Comparison of ENCODE assay signal across 17 cellular contexts in genomic region chr13:106498571-106498970, GRCh38. TPM values are rescaled to one million over a fixed set of nuclear protein-coding genes. Genes with fewer than 3 reads are reported as not detected.
DNase-seq lines count a peak whose midpoint lies in the region; ATAC-seq and TF ChIP-seq lines count a peak whose summit lies in the region.
"Had no signal": no experiment of that assay in that cellular context is flagged by ENCODE, and none has a peak within 500 bp of the region (broad histone marks: within the 10 kb centered on the region; RNA-seq: fewer than 3 reads in every experiment).

No MANE protein-coding gene starts in this region.

- no peaks in the 10 kb centered on the region for H3K9me2 ChIP-seq in SK-N-SH

- no peak overlapping the region for H3K18ac ChIP-seq in H9 (ENCODE audit: insufficient read length, low read depth, low read length)

- no peak for DNase-seq in H9
- DNase-seq in SK-N-SH: no peak
- peak; percentile 73 for DNase-seq in globus pallidus (ENCODE audit: low spot score)
- DNase-seq in sciatic nerve (ENCODE audit: low spot score): no peak
- no peak for DNase-seq in central memory CD4-positive, alpha-beta T cell
- no peak for DNase-seq in right lobe of liver
- DNase-seq: activated CD4-positive, alpha-beta T cell treated with anti-CD3 and anti-CD28 coated beads, Interleukin-2, amount 50 U/mL, for 4 hours; activated T-cell treated with anti-CD3 and anti-CD28 coated beads, Interleukin-2, amount 50 U/mL, for 72 hours; GM23248; mammary epithelial cell; NCI-H146; stimulated activated CD4-positive, alpha-beta T cell treated with anti-CD3 and anti-CD28 coated beads, Interleukin-4, amount 100 ng/mL, for 4 hours had no signal

- no peak overlapping the region for H4K91ac ChIP-seq in H9 (ENCODE audit: insufficient read length, low read depth, low read length)

- H3K4me2 ChIP-seq in H9 (ENCODE audit: insufficient read depth, insufficient read length, low read length) (no peak overlapping the region), SK-N-SH (0 out of 2 replicates have a peak overlapping the region, but pooled peaks have one; percentile 45)

- no peak for TF ChIP-seq POLR2A in right lobe of liver (IDR thresholded peaks at IDR 0.05)

- no peak overlapping the region for H2BK12ac ChIP-seq in H9 (ENCODE audit: insufficient read length, low read depth, low read length)

- no peak overlapping the region for H3K4ac ChIP-seq in H9 (ENCODE audit: low read depth, low read length)

- no peak overlapping the region for H4K5ac ChIP-seq in H9 (ENCODE audit: insufficient read length, low read depth, low read length)

- no peak overlapping the region for H3K4me3 ChIP-seq in SK-N-SH (ENCODE audit: low read depth in 2 of 2, low read length in 1 of 2)
- no peak overlapping the region for H3K4me3 ChIP-seq in right lobe of liver
- H3K4me3 ChIP-seq: coronary artery, GM23248, SJSA1 had no signal

- H2AFZ ChIP-seq in H9 (ENCODE audit: low read length) (no peak overlapping the region), SK-N-SH (ENCODE audit: low read depth) (0 out of 2 replicates have a peak overlapping the region, but pooled peaks have one; percentile 5)
- H2AFZ ChIP-seq: GM23248 had no signal

- H4K8ac ChIP-seq in H9 (replicated peaks; ENCODE audit: insufficient read length, low read depth, low read length): no peak overlapping the region

- intact Hi-C loops in sciatic nerve (cut with DNase I): no loop called here
- intact Hi-C loops in right lobe of liver (cut with DNase I): no loop called here

- H3K27ac Mint-ChIP-seq in H9: peak overlapping the region; percentile 59 to 62 (median 61); a peak in 6 of 7 replicates
- H3K27ac Mint-ChIP-seq: activated T-cell treated with anti-CD3 and anti-CD28 coated beads, Interleukin-2, amount 50 U/mL, for 72 hours had no signal

- no peaks in the 10 kb centered on the region for H3K9me3 ChIP-seq in H9 (ENCODE audit: control insufficient read depth, low read depth, low read length)
- no peaks in the 10 kb centered on the region for H3K9me3 ChIP-seq in SK-N-SH
- H3K9me3 ChIP-seq in right lobe of liver: no peaks in the 10 kb centered on the region
- H3K9me3 ChIP-seq: neutrophil, SJSA1 had no signal

- H2BK120ac ChIP-seq in H9 (ENCODE audit: low read depth, low read length, poor library complexity, severe bottlenecking): no peak overlapping the region

- POLR2A ChIA-PET in SK-N-SH (lab: Yijun Ruan, JAX): no interaction called here

- H3K9ac ChIP-seq in H9 (ENCODE audit: extremely low read depth, insufficient read length, low read length) (no peak overlapping the region), SK-N-SH (no peak overlapping the region)
- H3K9ac ChIP-seq: GM23248 had no signal

- ATAC-seq in sciatic nerve: peak; percentile 50
- no peak for ATAC-seq in right lobe of liver
- ATAC-seq in GM18517 (IDR thresholded peaks at IDR 0.05; ENCODE audit: unreplicated experiment): no peak
- ATAC-seq in HG03342 (IDR thresholded peaks at IDR 0.05; ENCODE audit: unreplicated experiment): no peak
- ATAC-seq: activated T-cell treated with anti-CD3 and anti-CD28 coated beads, Interleukin-2, amount 50 U/mL, for 72 hours had no signal

- no peaks in the 10 kb centered on the region for H3K27me3 ChIP-seq in H9 (ENCODE audit: insufficient read depth, low read length)
- H3K27me3 ChIP-seq in SK-N-SH (ENCODE audit: insufficient read depth): no peaks in the 10 kb centered on the region
- no peaks in the 10 kb centered on the region for H3K27me3 ChIP-seq in right lobe of liver
- H3K27me3 ChIP-seq: SJSA1 had no signal

- no peak overlapping the region for H2BK15ac ChIP-seq in H9 (ENCODE audit: low read depth, low read length)

- no peak for TF ChIP-seq RAD21 in SK-N-SH (IDR thresholded peaks at IDR 0.05; ENCODE audit: low read length)

- H3K4me3 Mint-ChIP-seq in H9: no peak overlapping the region
- H3K4me3 Mint-ChIP-seq: activated T-cell treated with anti-CD3 and anti-CD28 coated beads, Interleukin-2, amount 50 U/mL, for 72 hours had no signal

- no peak for TF ChIP-seq EP300 in SK-N-SH (IDR thresholded peaks at IDR 0.05; ENCODE audit: borderline replicate concordance in 1 of 2, low read depth in 1 of 2, low read length in 1 of 2)

- H3F3A ChIP-seq in SK-N-SH (replicated peaks; ENCODE audit: insufficient read depth): peaks cover 13% of the 10 kb centered on the region

- no peak overlapping the region for H3T11ph ChIP-seq in H9 (ENCODE audit: low read length)

- H3K79me2 ChIP-seq in H9 (ENCODE audit: insufficient read depth, low read length) (peaks cover 3% of the 10 kb centered on the region; the same call in 1 of the 2 replicates), SK-N-SH (ENCODE audit: insufficient read depth) (no peaks in the 10 kb centered on the region)

- H3K27ac ChIP-seq in H9 (ENCODE audit: insufficient read length, low read depth, low read length): no peak overlapping the region
- H3K27ac ChIP-seq in SK-N-SH (ENCODE audit: low read depth in 2 of 2, low read length in 1 of 2): no peak overlapping the region
- H3K27ac ChIP-seq in right lobe of liver: no peak overlapping the region
- H3K27ac ChIP-seq: coronary artery, GM23248, neutrophil, SJSA1 had no signal

- TF ChIP-seq CTCF in H9 (conservative IDR thresholded peaks at IDR 0.05) (no peak), SK-N-SH (IDR thresholded peaks at IDR 0.05) (no peak), right lobe of liver (IDR thresholded peaks at IDR 0.05) (no peak)

- H4K20me1 ChIP-seq in H9 (ENCODE audit: control insufficient read depth, insufficient read depth, insufficient read length): no peaks in the 10 kb centered on the region
- no peaks in the 10 kb centered on the region for H4K20me1 ChIP-seq in SK-N-SH (ENCODE audit: insufficient read depth)

- H3K27me3 Mint-ChIP-seq in H9 (ENCODE audit: low read depth): no peaks in the 10 kb centered on the region

- H3K36me3 Mint-ChIP-seq in H9 (ENCODE audit: insufficient read depth in 1 of 3, low read depth in 3 of 3): peaks cover 5 to 12% (median 11%) of the 10 kb centered on the region in 3 experiments; a peak in 6 of 7 replicates

- no peak overlapping the region for H3K56ac ChIP-seq in H9 (ENCODE audit: insufficient read length, low read depth, low read length)

- H3K36me3 ChIP-seq in SK-N-SH (replicated peaks in 1 of 2; ENCODE audit: control insufficient read depth in 1 of 2, insufficient read depth in 2 of 2, low read length in 1 of 2) (peaks cover 7 to 10% of the 10 kb centered on the region in 2 experiments), right lobe of liver (no peaks in the 10 kb centered on the region)
- H3K36me3 ChIP-seq: neutrophil had no signal

- H3K14ac ChIP-seq in H9 (ENCODE audit: insufficient read depth, low read length): no peak overlapping the region

- H2AK5ac ChIP-seq in H9 (ENCODE audit: insufficient read length, low read length): no peak overlapping the region

- H3K4me1 ChIP-seq in H9 (ENCODE audit: insufficient read depth, low read length): peaks cover 3% of the 10 kb centered on the region; the same call in 1 of the 2 replicates
- peaks cover 17 to 21% of the 10 kb centered on the region in 2 experiments for H3K4me1 ChIP-seq in SK-N-SH (ENCODE audit: control insufficient read depth in 1 of 2, insufficient read depth in 2 of 2, low read depth in 1 of 2, low read length in 1 of 2)
- H3K4me1 ChIP-seq in right lobe of liver: no peaks in the 10 kb centered on the region
- H3K4me1 ChIP-seq: SJSA1 had no signal

- no peaks in the 10 kb centered on the region for H3K23me2 ChIP-seq in H9 (ENCODE audit: insufficient read length, low read depth, low read length, poor library complexity, severe bottlenecking)

- no CpG with 5 or more reads among the region's 1 CpG for WGBS in H9 (ENCODE audit: extremely low coverage, insufficient read length, low lambda C conversion rate)
- WGBS in SK-N-SH (ENCODE audit: low lambda C conversion rate): 70% methylated on average over 1 of the region's 1 CpG
- 5% methylated on average over 1 of the region's 1 CpG for WGBS in right lobe of liver (ENCODE audit: insufficient coverage, low coverage, low lambda C conversion rate, missing lambda C conversion rate)

- no peak overlapping the region for H3K23ac ChIP-seq in H9 (ENCODE audit: insufficient read length, low read depth, low read length)

- H3K9me3 Mint-ChIP-seq in H9: no peaks in the 10 kb centered on the region
- H3K9me3 Mint-ChIP-seq: activated T-cell treated with anti-CD3 and anti-CD28 coated beads, Interleukin-2, amount 50 U/mL, for 72 hours had no signal

- CTCF ChIA-PET in SK-N-SH (lab: Yijun Ruan, JAX): no interaction called here

- H2BK5ac ChIP-seq in H9 (ENCODE audit: insufficient read length, low read length): no peak overlapping the region

- H3K4me1 Mint-ChIP-seq in H9: peaks cover 38 to 41% of the 10 kb centered on the region in 2 experiments

- H2BK20ac ChIP-seq in H9 (ENCODE audit: low read depth, low read length, poor library complexity, severe bottlenecking): no peak overlapping the region

- H3K79me1 ChIP-seq in H9 (ENCODE audit: insufficient read depth, low read depth, low read length, poor library complexity, severe bottlenecking): no peaks in the 10 kb centered on the region

TF ChIP-seq in SK-N-SH, 30 proteins besides CTCF, POLR2A, EP300 and RAD21 (continues in another document):
- TF ChIP-seq GATA2 (CRISPR knock-in tag; IDR thresholded peaks at IDR 0.05): no peak
- TF ChIP-seq JUND (IDR thresholded peaks at IDR 0.05): no peak
- no peak for TF ChIP-seq EZH2phosphoT487 (IDR thresholded peaks at IDR 0.05; ENCODE audit: borderline replicate concordance, low read depth)
- no peak for TF ChIP-seq CHD2 (IDR thresholded peaks at IDR 0.05; ENCODE audit: low read length, partially characterized antibody)
- no peak for TF ChIP-seq RFX5 (IDR thresholded peaks at IDR 0.05; ENCODE audit: low read length)
- TF ChIP-seq RCOR1 (IDR thresholded peaks at IDR 0.05; ENCODE audit: low read length): no peak

RNA-seq across cellular contexts. Expression of gene EFNB2, which starts 36.9 kb away (rescaled TPM):
- 12.7 and 12.9 TPM in 2 replicates for total RNA-seq in H9 (2021)
- 2.8 and 3.0 TPM in 2 replicates for polyA plus RNA-seq in SK-N-SH (2012; rRNA removed)
- polyA plus RNA-seq in SK-N-SH (2012; cell fraction: cytosol; rRNA removed): 3.7 and 4.4 TPM in 2 replicates
- 2.7 and 3.6 TPM in 2 replicates for polyA plus RNA-seq in SK-N-SH (2012; cell fraction: nucleus; rRNA removed)
- total RNA-seq in sciatic nerve: 37.0 TPM
- 1 to 10 TPM; 2.3 to 9.8 (median 3.9) TPM for total RNA-seq in right lobe of liver
